8 cellular contexts compared by ENCODE assay signal in the genomic region with DNA sequence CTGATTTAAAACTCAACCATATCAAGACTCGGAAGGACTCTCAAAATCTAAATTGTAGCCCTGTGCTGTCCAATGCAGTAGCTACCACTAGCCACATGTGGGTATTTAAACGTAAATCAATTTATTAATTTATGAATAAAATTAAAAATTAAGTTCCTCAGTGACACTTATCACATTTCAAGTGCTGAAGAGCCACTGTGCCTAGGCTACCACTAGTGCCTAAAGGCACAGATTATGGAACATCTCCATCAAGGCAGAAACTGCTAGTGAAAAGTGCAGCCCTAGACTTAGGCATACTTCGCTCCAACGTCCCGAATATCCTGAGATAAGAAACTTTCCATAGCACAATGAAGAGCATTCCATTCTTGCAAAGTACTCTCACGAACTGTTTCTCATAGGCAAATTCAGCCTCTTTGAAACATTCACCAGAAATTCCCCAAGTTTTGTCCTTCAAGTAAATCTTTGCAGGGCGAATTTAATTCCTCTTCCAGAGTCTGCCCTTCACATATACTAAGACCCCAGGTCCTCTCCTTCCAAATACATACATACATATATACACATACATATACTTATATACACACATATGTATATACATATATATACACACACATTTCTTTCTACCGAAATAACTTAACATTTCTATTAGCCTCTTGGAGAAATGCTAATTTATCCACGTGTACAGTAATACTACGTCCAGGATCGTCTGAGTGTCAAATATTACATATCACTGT. TPM values are rescaled to one million over a fixed set of nuclear protein-coding genes. Genes with fewer than 3 reads are reported as not detected.
DNase-seq lines count a peak whose midpoint lies in the region; ATAC-seq and TF ChIP-seq lines count a peak whose summit lies in the region.

No MANE protein-coding gene starts in this region.

- ATAC-seq in heart right ventricle (no peak), left cardiac atrium (no peak), lower lobe of right lung (peak in 1 of 2 donors; percentile 11), HG03045 (IDR thresholded peaks at IDR 0.05; ENCODE audit: unreplicated experiment) (no peak)

- H3K4me3 ChIP-seq in heart right ventricle (peak overlapping the region; percentile 66 to 95 (median 82)), brain microvascular endothelial cell (ENCODE audit: low read depth, low read length) (peak overlapping the region; percentile 77), lower lobe of right lung (peak overlapping the region; percentile 77), urinary bladder (ENCODE audit: low read depth, low read length) (peak overlapping the region; percentile 83)

- 14 to 18% methylated on average over 11 of the region's 11 CpGs for WGBS in heart right ventricle, 2 donors
- WGBS in urinary bladder: 29% methylated on average over 11 of the region's 11 CpGs

- in situ Hi-C loops in brain microvascular endothelial cell (cut with HindIII; ENCODE audit: low pct_ligation_motif_present, low sequenced_read_pairs): no loop called here

- TF ChIP-seq CTCF in heart right ventricle (IDR thresholded peaks at IDR 0.05) (no peak), brain microvascular endothelial cell (IDR thresholded peaks at IDR 0.05; ENCODE audit: low read depth, low read length, missing control alignments) (no peak), lower lobe of right lung (IDR thresholded peaks at IDR 0.05) (no peak)

- peaks cover 0 to 24% (median 12%) of the 10 kb centered on the region in 9 donors for H3K4me1 ChIP-seq in heart right ventricle
- peaks cover 20% of the 10 kb centered on the region for H3K4me1 ChIP-seq in lower lobe of right lung
- peaks cover 2% of the 10 kb centered on the region for H3K4me1 ChIP-seq in urinary bladder (ENCODE audit: insufficient read depth)

- peak overlapping the region in 8 of 10 donors; percentile 93 to 98 (median 95) for H3K27ac ChIP-seq in heart right ventricle
- H3K27ac ChIP-seq in brain microvascular endothelial cell: peak overlapping the region; percentile 86
- peak overlapping the region; percentile 97 for H3K27ac ChIP-seq in lower lobe of right lung
- peak overlapping the region; percentile 34 for H3K27ac ChIP-seq in urinary bladder (ENCODE audit: low read depth)

- intact Hi-C loops in heart right ventricle (cut with DNase I): no loop called here
- intact Hi-C loops in left cardiac atrium (cut with DNase I): no loop called here
- intact Hi-C loops in lower lobe of right lung (cut with DNase I): no loop called here

- H3K27me3 ChIP-seq in heart right ventricle (no peaks in the 10 kb centered on the region), brain microvascular endothelial cell (replicated peaks) (no peaks in the 10 kb centered on the region), lower lobe of right lung (ENCODE audit: low read depth) (no peaks in the 10 kb centered on the region)

- no peaks in the 10 kb centered on the region for H3K36me3 ChIP-seq in heart right ventricle
- no peaks in the 10 kb centered on the region for H3K36me3 ChIP-seq in brain microvascular endothelial cell (replicated peaks)
- H3K36me3 ChIP-seq in lower lobe of right lung: no peaks in the 10 kb centered on the region
- no peaks in the 10 kb centered on the region for H3K36me3 ChIP-seq in urinary bladder (ENCODE audit: insufficient read depth)

- H3K9me3 ChIP-seq in heart right ventricle (no peaks in the 10 kb centered on the region), lower lobe of right lung (no peaks in the 10 kb centered on the region)

- DNase-seq in heart right ventricle: no peak
- DNase-seq in left cardiac atrium: no peak
- peak; percentile 19 for DNase-seq in brain microvascular endothelial cell
- no peak for DNase-seq in lower lobe of right lung
- DNase-seq in SIG-M5 (lab: John Stamatoyannopoulos, UW): no peak
- no peak for DNase-seq in NCI-H2029 (lab: John Stamatoyannopoulos, UW)

RNA-seq across cellular contexts. Expression of a gene that starts 1.3 kb away (rescaled TPM):
- total RNA-seq in heart right ventricle (1 to 10 TPM; 2.1 to 6.2 (median 3.5) TPM), left cardiac atrium (1 to 10 TPM; 3.2 to 4.3 TPM), lower lobe of right lung (6.7 TPM), urinary bladder (12.5 TPM)
- polyA plus RNA-seq in heart right ventricle (1 to 10 TPM; 2.8 to 6.1 TPM), urinary bladder (9.4 TPM)

RNA-seq across cellular contexts. Expression of a gene that starts 48.3 kb away (rescaled TPM):
- total RNA-seq in heart right ventricle (1 to 10 TPM in 9 of 10 donors, under 1 TPM in 1; 0.20 to 3.0 (median 1.6) TPM), left cardiac atrium (under 1 TPM; 0.44 to 0.68 TPM), lower lobe of right lung (3.7 TPM), urinary bladder (2.4 TPM)
- polyA plus RNA-seq in heart right ventricle (1 to 10 TPM in 1 of 2 donors, under 1 TPM in 1; 0.23 to 1.6 TPM), urinary bladder (2.6 TPM)

Comparison
In these comparisons a context has a peak if more than half of its experiments do, and no peak if none do; other contexts are left out.
1. H3K27ac ChIP-seq: peak in every context shown above with its lines; median percentile 97 in lower lobe of right lung; 95 in heart right ventricle; 86 in brain microvascular endothelial cell; 34 in urinary bladder.